In genomic region chrX:114221445-114221844, GRCh38 we compare ENCODE assay signal across 32 cellular contexts.
"Had no signal": no experiment of that assay in that cellular context is flagged by ENCODE, and none has a peak within 500 bp of the region (broad histone marks: within the 10 kb centered on the region; RNA-seq: fewer than 3 reads in every experiment).

No MANE protein-coding gene starts in this region.

- H3K27ac Mint-ChIP-seq: naive thymus-derived CD8-positive, alpha-beta T cell; natural killer cell treated with Interleukin-12 subunit alpha and Interleukin-12 subunit beta and Interleukin-15 and Interleukin-18, amount 100 ng/mL, for 72 hours; nephron progenitor cell; progenitor cell of endocrine pancreas; stimulated activated memory B cell treated with anti-CD40 and anti-IgM and Interleukin-4, amounts not matched to agents 10 μg/mL and 1 μg/mL and 100 μg/mL, for 72 hours; stimulated activated naive CD8-positive, alpha-beta T cell treated with anti-CD3 and anti-CD28 coated beads, Interleukin-15, amount 100 ng/mL, for 72 hours; type B pancreatic cell had no signal

- H3K27me3 Mint-ChIP-seq: naive thymus-derived CD8-positive, alpha-beta T cell; progenitor cell of endocrine pancreas; stimulated activated memory B cell treated with anti-CD40 and anti-IgM and Interleukin-4, amounts not matched to agents 10 μg/mL and 1 μg/mL and 100 μg/mL, for 72 hours; stimulated activated naive CD8-positive, alpha-beta T cell treated with anti-CD3 and anti-CD28 coated beads, Interleukin-15, amount 100 ng/mL, for 72 hours; type B pancreatic cell had no signal

- H3K9me3 Mint-ChIP-seq: nephron progenitor cell; stimulated activated memory B cell treated with anti-CD40 and anti-IgM and Interleukin-4, amounts not matched to agents 10 μg/mL and 1 μg/mL and 100 μg/mL, for 72 hours; type B pancreatic cell had no signal

- H3K36me3 Mint-ChIP-seq: naive thymus-derived CD8-positive, alpha-beta T cell; natural killer cell treated with Interleukin-12 subunit alpha and Interleukin-12 subunit beta and Interleukin-15 and Interleukin-18, amount 100 ng/mL, for 72 hours; stimulated activated memory B cell treated with anti-CD40 and anti-IgM and Interleukin-4, amounts not matched to agents 10 μg/mL and 1 μg/mL and 100 μg/mL, for 72 hours; type B pancreatic cell had no signal

- H3K4me3 ChIP-seq: pancreas, psoas muscle, skin epidermis, smooth muscle cell, spleen, suprapubic skin, testis, tibial artery, transverse colon, upper lobe of right lung, uterus had no signal

- H3K4me1 Mint-ChIP-seq: naive thymus-derived CD8-positive, alpha-beta T cell; nephron progenitor cell; neural crest cell; stimulated activated memory B cell treated with anti-CD40 and anti-IgM and Interleukin-4, amounts not matched to agents 10 μg/mL and 1 μg/mL and 100 μg/mL, for 72 hours; stimulated activated naive CD8-positive, alpha-beta T cell treated with anti-CD3 and anti-CD28 coated beads, Interleukin-15, amount 100 ng/mL, for 72 hours had no signal

- FAIRE-seq: pancreas had no signal

- H3K4me1 ChIP-seq: pancreas, psoas muscle, spleen, suprapubic skin, testis, tibial artery, transverse colon, upper lobe of right lung, uterus had no signal

- DNase-seq: naive thymus-derived CD8-positive, alpha-beta T cell; nephron progenitor cell; nucleus accumbens; pancreas; posterior cingulate gyrus; psoas muscle; right cardiac atrium; spleen; stimulated activated CD4-positive, alpha-beta T cell treated with anti-CD3 and anti-CD28 coated beads, Interleukin-12 subunit alpha, Interleukin-12 subunit beta, amount 100 ng/mL, for 4 hours; stimulated activated CD4-positive, alpha-beta T cell treated with anti-CD3 and anti-CD28 coated beads, Interleukin-1b, Interleukin-23, amount 100 ng/mL, for 48 hours; stimulated activated CD4-positive, alpha-beta T cell treated with anti-CD3 and anti-CD28 coated beads, Interleukin-4, amount 100 ng/mL, for 1 hour; stimulated activated CD4-positive, alpha-beta T cell treated with anti-CD3 and anti-CD28 coated beads, Interleukin-4, amount 100 ng/mL, for 4 hours; stimulated activated CD8-positive, alpha-beta memory T cell treated with anti-CD3 and anti-CD28 coated beads, Interleukin-4, amount 100 ng/mL, for 48 hours; stimulated activated naive CD4-positive, alpha-beta T cell; stimulated activated naive CD8-positive, alpha-beta T cell treated with anti-CD3 and anti-CD28 coated beads, Interleukin-15, amount 100 ng/mL, for 72 hours; stimulated activated naive CD8-positive, alpha-beta T cell treated with anti-CD3 and anti-CD28 coated beads, Interleukin-15, Interleukin-2, amounts not matched to agents 100 U/mL and 50 U/mL, for 24 hours; substantia nigra; testis; tibial artery; transverse colon; upper lobe of right lung; uterus had no signal

- H3K27me3 ChIP-seq: neutrophil, suprapubic skin, testis, tibial artery, transverse colon, upper lobe of right lung, uterus had no signal

- H3K4me2 ChIP-seq: smooth muscle cell had no signal

- H3K4me3 Mint-ChIP-seq: naive thymus-derived CD8-positive, alpha-beta T cell; natural killer cell treated with Interleukin-12 subunit alpha and Interleukin-12 subunit beta and Interleukin-15 and Interleukin-18, amount 100 ng/mL, for 72 hours; nephron progenitor cell; neural crest cell; stimulated activated memory B cell treated with anti-CD40 and anti-IgM and Interleukin-4, amounts not matched to agents 10 μg/mL and 1 μg/mL and 100 μg/mL, for 72 hours; stimulated activated naive CD8-positive, alpha-beta T cell treated with anti-CD3 and anti-CD28 coated beads, Interleukin-15, amount 100 ng/mL, for 72 hours; type B pancreatic cell had no signal

- H3K36me3 ChIP-seq: neutrophil, pancreas, spleen, suprapubic skin, tibial artery, transverse colon, upper lobe of right lung, uterus had no signal

- H3K9me3 ChIP-seq: neutrophil, pancreas, psoas muscle, spleen, suprapubic skin, testis, tibial artery, transverse colon, upper lobe of right lung, uterus had no signal

- ATAC-seq: naive thymus-derived CD8-positive, alpha-beta T cell; natural killer cell treated with Interleukin-12 subunit alpha and Interleukin-12 subunit beta and Interleukin-15 and Interleukin-18, amount 100 ng/mL, for 72 hours; pancreas; psoas muscle; right cardiac atrium; sciatic nerve; stimulated activated memory B cell treated with anti-CD40 and anti-IgM and Interleukin-4, amounts not matched to agents 10 μg/mL and 1 μg/mL and 100 μg/mL, for 72 hours; stimulated activated naive CD8-positive, alpha-beta T cell treated with anti-CD3 and anti-CD28 coated beads, Interleukin-15, amount 100 ng/mL, for 72 hours; stimulated activated naive CD8-positive, alpha-beta T cell treated with anti-CD3 and anti-CD28 coated beads, Interleukin-15, Interleukin-2, amounts not matched to agents 100 U/mL and 50 U/mL, for 24 hours; upper lobe of right lung had no signal

- H3K27ac ChIP-seq: neutrophil, pancreas, psoas muscle, skin epidermis, spleen, suprapubic skin, testis, tibial artery, transverse colon, upper lobe of right lung, uterus had no signal
